Comparison of ENCODE assay signal across 23 cellular contexts in the genomic region with DNA sequence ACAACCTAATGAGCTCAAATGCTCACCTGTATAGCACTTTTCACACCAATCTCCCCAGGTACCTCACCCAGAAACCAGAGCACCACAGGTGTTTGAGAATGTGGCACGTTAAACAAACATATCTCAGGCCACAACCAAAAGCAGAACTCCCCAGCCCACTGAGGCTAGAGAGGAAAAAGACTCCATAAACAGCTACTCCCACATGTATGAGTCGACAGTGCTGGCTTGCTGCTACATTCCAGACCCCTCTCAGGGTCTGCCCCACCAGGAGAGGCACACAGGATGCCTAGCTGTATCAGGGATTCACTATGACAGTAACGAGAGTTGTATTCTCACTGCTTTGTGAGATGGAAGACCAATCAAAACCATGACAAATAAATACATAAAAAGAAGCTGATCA.
"Had no signal": no experiment of that assay in that cellular context is flagged by ENCODE, and none has a peak within 500 bp of the region (broad histone marks: within the 10 kb centered on the region; RNA-seq: fewer than 3 reads in every experiment).

No MANE protein-coding gene starts in this region.

- H3K79me2 ChIP-seq: hepatocyte had no signal

- H3K36me3 ChIP-seq: gastrocnemius medialis, neural progenitor cell, prostate gland, right atrium auricular region, stomach, thyroid gland, vagina had no signal

- ATAC-seq: effector memory CD8-positive, alpha-beta T cell; esophagus mucosa; gastrocnemius medialis; left lobe of liver; naive thymus-derived CD4-positive, alpha-beta T cell; sciatic nerve; stimulated activated effector memory CD8-positive, alpha-beta T cell treated with anti-CD3 and anti-CD28 coated beads, Interleukin-12 subunit alpha, Interleukin-12 subunit beta, amount 100 ng/mL, for 72 hours had no signal

- H3K4me3 ChIP-seq: gastrocnemius medialis, hepatocyte, neural progenitor cell, prostate gland, right atrium auricular region, stomach, thyroid gland, vagina had no signal

- H3K4me1 ChIP-seq: gastrocnemius medialis, prostate gland, right atrium auricular region, stomach, thyroid gland, vagina had no signal

- FAIRE-seq: keratinocyte had no signal

- DNase-seq: cortex of kidney; effector memory CD8-positive, alpha-beta T cell; foreskin fibroblast; gastrocnemius medialis; mesenchymal stem cell; midbrain; naive thymus-derived CD4-positive, alpha-beta T cell; stimulated activated CD4-positive, alpha-beta T cell treated with anti-CD3 and anti-CD28 coated beads, Interleukin-2, amount 100 ng/mL, for 24 hours; stimulated activated CD4-positive, alpha-beta T cell treated with anti-CD3 and anti-CD28 coated beads, Interleukin-4, amount 100 ng/mL, for 24 hours; stimulated activated naive CD4-positive, alpha-beta T cell treated with Interleukin-2 at 50 U/mL for 16 hours; stomach; thyroid gland; trophoblast cell had no signal

- H3K9ac ChIP-seq: neural progenitor cell had no signal

- H3K27ac ChIP-seq: gastrocnemius medialis, hepatocyte, neural progenitor cell, prostate gland, right atrium auricular region, stomach, thyroid gland, vagina had no signal

- H3K27me3 ChIP-seq: gastrocnemius medialis, hepatocyte, neural progenitor cell, right atrium auricular region, stomach, thyroid gland, vagina had no signal

- H3K4me2 ChIP-seq: hepatocyte, neural progenitor cell had no signal
